Comparison of ENCODE assay signal across 1 cellular context in the genomic region with DNA sequence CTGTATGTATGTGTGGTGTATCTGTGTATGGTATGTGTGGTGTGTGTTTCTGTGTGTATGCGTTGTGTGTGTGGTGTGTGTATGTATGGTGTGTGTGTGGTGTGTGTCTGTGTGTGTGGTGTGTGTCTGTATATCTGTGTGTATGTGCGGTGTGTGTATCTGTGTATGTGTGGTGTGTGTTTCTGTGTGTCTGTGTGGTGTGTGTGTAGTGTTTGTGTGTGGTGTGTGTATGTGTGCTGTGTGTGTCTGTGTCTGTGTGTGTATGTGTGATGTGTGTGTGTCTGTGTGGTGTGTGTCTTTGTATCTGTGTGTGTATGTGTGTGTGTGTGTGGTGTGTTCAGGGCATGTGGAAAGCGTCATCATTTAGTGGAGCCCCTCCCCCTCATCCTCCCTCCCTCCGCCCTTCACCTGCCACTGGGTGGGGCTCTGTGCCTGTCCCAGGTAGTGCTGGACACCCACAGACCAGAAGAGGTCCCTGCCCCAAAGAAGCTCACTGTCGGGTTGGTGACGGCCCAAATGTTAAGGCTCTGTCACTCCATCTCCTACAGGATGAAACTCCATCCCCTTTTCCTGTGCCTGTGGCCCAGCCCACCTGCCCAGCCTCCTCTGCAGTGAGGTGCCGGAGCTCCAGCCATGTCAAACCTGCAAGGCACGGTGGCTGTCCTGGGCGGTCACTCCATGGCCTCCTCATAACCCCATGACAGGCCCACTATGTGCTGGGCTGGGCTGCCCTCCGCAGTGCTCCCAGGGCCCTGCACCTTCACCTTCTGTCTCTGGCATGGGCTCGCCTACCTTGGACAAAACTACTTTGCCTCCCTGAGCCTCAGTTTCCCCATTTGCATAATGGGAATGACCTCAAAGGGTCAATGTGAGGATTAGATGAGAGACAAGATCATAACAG.
A peak's percentile ranks its signal among the peaks of the same experiment; 100 is the strongest.
TF ChIP-seq lines count a peak whose summit lies in the region.

No MANE protein-coding gene starts in this region.

TF ChIP-seq in HEK293, 187 proteins besides CTCF, POLR2A, EP300 and RAD21 (continued from another document):
- TF ChIP-seq, protein P1, sequence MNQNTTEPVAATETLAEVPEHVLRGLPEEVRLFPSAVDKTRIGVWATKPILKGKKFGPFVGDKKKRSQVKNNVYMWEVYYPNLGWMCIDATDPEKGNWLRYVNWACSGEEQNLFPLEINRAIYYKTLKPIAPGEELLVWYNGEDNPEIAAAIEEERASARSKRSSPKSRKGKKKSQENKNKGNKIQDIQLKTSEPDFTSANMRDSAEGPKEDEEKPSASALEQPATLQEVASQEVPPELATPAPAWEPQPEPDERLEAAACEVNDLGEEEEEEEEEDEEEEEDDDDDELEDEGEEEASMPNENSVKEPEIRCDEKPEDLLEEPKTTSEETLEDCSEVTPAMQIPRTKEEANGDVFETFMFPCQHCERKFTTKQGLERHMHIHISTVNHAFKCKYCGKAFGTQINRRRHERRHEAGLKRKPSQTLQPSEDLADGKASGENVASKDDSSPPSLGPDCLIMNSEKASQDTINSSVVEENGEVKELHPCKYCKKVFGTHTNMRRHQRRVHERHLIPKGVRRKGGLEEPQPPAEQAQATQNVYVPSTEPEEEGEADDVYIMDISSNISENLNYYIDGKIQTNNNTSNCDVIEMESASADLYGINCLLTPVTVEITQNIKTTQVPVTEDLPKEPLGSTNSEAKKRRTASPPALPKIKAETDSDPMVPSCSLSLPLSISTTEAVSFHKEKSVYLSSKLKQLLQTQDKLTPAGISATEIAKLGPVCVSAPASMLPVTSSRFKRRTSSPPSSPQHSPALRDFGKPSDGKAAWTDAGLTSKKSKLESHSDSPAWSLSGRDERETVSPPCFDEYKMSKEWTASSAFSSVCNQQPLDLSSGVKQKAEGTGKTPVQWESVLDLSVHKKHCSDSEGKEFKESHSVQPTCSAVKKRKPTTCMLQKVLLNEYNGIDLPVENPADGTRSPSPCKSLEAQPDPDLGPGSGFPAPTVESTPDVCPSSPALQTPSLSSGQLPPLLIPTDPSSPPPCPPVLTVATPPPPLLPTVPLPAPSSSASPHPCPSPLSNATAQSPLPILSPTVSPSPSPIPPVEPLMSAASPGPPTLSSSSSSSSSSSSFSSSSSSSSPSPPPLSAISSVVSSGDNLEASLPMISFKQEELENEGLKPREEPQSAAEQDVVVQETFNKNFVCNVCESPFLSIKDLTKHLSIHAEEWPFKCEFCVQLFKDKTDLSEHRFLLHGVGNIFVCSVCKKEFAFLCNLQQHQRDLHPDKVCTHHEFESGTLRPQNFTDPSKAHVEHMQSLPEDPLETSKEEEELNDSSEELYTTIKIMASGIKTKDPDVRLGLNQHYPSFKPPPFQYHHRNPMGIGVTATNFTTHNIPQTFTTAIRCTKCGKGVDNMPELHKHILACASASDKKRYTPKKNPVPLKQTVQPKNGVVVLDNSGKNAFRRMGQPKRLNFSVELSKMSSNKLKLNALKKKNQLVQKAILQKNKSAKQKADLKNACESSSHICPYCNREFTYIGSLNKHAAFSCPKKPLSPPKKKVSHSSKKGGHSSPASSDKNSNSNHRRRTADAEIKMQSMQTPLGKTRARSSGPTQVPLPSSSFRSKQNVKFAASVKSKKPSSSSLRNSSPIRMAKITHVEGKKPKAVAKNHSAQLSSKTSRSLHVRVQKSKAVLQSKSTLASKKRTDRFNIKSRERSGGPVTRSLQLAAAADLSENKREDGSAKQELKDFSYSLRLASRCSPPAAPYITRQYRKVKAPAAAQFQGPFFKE (tag by site-specific recombination; IDR thresholded peaks at IDR 0.05; ENCODE audit: borderline replicate concordance): no peak
- TF ChIP-seq ZNF391 (tag by site-specific recombination; IDR thresholded peaks at IDR 0.05; ENCODE audit: borderline replicate concordance, low read depth) (0 out of 2 replicates have a peak, but pooled peaks have one; percentile 36), KLF17 (tag by site-specific recombination; IDR thresholded peaks at IDR 0.05) (0 out of 2 replicates have a peak, but pooled peaks have one; percentile 22), ZNF324 (tag by site-specific recombination; IDR thresholded peaks at IDR 0.05) (no peak), ZNF148 (tag by site-specific recombination; IDR thresholded peaks at IDR 0.05; ENCODE audit: borderline replicate concordance) (0 out of 2 replicates have a peak, but pooled peaks have one; percentile 76), ZNF514 (tag by site-specific recombination; IDR thresholded peaks at IDR 0.05) (peak; percentile 67; the same call in 1 of the 2 replicates), KLF8 (tag by site-specific recombination; IDR thresholded peaks at IDR 0.05) (peak; percentile 65; the same call in 1 of the 2 replicates), PATZ1 (tag by site-specific recombination; IDR thresholded peaks at IDR 0.05) (peak; percentile 36; the same call in 1 of the 2 replicates), ZNF560 (tag by site-specific recombination; IDR thresholded peaks at IDR 0.05; ENCODE audit: borderline replicate concordance) (no peak), ZNF521 (tag by site-specific recombination; IDR thresholded peaks at IDR 0.05) (no peak; the same call in 1 of the 2 replicates), ZFP69B (tag by site-specific recombination; IDR thresholded peaks at IDR 0.05) (0 out of 2 replicates have a peak, but pooled peaks have one; percentile 17), ZNF707 (tag by site-specific recombination; IDR thresholded peaks at IDR 0.05) (0 out of 2 replicates have a peak, but pooled peaks have one; percentile 7), ZNF155 (tag by site-specific recombination; IDR thresholded peaks at IDR 0.05) (no peak), ZNF2 (tag by site-specific recombination; IDR thresholded peaks at IDR 0.05) (0 out of 2 replicates have a peak, but pooled peaks have one; percentile 58), ZNF266 (tag by site-specific recombination; IDR thresholded peaks at IDR 0.05; ENCODE audit: low read depth) (0 out of 2 replicates have a peak, but pooled peaks have one; percentile 16), SALL2 (tag by site-specific recombination; IDR thresholded peaks at IDR 0.05; ENCODE audit: borderline replicate concordance) (0 out of 2 replicates have a peak, but pooled peaks have one; percentile 33), AEBP2 (tag by site-specific recombination; IDR thresholded peaks at IDR 0.05; ENCODE audit: borderline replicate concordance) (no peak), ZNF530 (tag by site-specific recombination; IDR thresholded peaks at IDR 0.05; ENCODE audit: low read depth) (no peak), ZNF311 (tag by site-specific recombination; IDR thresholded peaks at IDR 0.05; ENCODE audit: borderline replicate concordance) (peak; percentile 59; the same call in 1 of the 2 replicates), ZBTB7A (tag by site-specific recombination; IDR thresholded peaks at IDR 0.05; ENCODE audit: low read depth) (peak; percentile 21; the same call in 1 of the 2 replicates), ZBTB8A (tag by site-specific recombination; IDR thresholded peaks at IDR 0.05) (no peak), ZNF433 (tag by site-specific recombination; IDR thresholded peaks at IDR 0.05; ENCODE audit: low read depth) (no peak), ZNF785 (tag by site-specific recombination; IDR thresholded peaks at IDR 0.05) (peak; percentile 65; the same call in 1 of the 2 replicates), SP2 (tag by site-specific recombination; IDR thresholded peaks at IDR 0.05) (no peak), ZNF175 (tag by site-specific recombination; IDR thresholded peaks at IDR 0.05) (no peak), ZNF621 (tag by site-specific recombination; IDR thresholded peaks at IDR 0.05) (peak; percentile 65), FEZF1 (tag by site-specific recombination; IDR thresholded peaks at IDR 0.05) (no peak), ZSCAN4 (tag by site-specific recombination; IDR thresholded peaks at IDR 0.05) (peak; percentile 92), ZEB2 (tag by site-specific recombination; IDR thresholded peaks at IDR 0.05) (no peak), SETDB1 (IDR thresholded peaks at IDR 0.05; ENCODE audit: insufficient read length, low read length) (no peak), ZNF626 (tag by site-specific recombination; IDR thresholded peaks at IDR 0.05) (no peak)
- TF ChIP-seq, protein P2, sequence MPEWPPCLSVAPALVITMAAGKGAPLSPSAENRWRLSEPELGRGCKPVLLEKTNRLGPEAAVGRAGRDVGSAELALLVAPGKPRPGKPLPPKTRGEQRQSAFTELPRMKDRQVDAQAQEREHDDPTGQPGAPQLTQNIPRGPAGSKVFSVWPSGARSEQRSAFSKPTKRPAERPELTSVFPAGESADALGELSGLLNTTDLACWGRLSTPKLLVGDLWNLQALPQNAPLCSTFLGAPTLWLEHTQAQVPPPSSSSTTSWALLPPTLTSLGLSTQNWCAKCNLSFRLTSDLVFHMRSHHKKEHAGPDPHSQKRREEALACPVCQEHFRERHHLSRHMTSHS (tag by site-specific recombination; IDR thresholded peaks at IDR 0.05): no peak
- TF ChIP-seq, protein P3, sequence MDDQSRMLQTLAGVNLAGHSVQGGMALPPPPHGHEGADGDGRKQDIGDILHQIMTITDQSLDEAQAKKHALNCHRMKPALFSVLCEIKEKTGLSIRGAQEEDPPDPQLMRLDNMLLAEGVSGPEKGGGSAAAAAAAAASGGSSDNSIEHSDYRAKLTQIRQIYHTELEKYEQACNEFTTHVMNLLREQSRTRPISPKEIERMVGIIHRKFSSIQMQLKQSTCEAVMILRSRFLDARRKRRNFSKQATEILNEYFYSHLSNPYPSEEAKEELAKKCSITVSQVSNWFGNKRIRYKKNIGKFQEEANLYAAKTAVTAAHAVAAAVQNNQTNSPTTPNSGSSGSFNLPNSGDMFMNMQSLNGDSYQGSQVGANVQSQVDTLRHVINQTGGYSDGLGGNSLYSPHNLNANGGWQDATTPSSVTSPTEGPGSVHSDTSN (CRISPR knock-in tag; IDR thresholded peaks at IDR 0.05): no peak
